In the genomic region with DNA sequence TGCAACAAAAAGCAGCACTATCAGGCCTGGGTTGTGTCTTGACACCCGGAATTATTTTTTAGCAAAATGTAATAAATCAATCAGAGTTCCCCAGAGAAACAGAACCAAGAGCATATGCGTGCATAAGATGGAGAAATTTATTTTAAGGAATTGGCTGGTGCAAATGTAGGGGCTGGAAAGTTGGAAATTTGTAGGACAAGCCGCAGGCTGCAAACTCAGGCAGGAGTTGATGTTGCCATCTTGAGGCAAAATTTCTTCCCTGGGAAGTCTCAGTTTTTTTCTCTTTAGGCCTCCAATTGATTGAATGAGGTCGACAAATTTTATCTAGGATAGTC, we compare ENCODE assay signal across 1 cellular context.
TF ChIP-seq lines count a peak whose summit lies in the region.

No MANE protein-coding gene starts in this region.

TF ChIP-seq in GM23338, 12 proteins besides CTCF, POLR2A, EP300 and RAD21 (continued from another document):
- TF ChIP-seq, protein P1, sequence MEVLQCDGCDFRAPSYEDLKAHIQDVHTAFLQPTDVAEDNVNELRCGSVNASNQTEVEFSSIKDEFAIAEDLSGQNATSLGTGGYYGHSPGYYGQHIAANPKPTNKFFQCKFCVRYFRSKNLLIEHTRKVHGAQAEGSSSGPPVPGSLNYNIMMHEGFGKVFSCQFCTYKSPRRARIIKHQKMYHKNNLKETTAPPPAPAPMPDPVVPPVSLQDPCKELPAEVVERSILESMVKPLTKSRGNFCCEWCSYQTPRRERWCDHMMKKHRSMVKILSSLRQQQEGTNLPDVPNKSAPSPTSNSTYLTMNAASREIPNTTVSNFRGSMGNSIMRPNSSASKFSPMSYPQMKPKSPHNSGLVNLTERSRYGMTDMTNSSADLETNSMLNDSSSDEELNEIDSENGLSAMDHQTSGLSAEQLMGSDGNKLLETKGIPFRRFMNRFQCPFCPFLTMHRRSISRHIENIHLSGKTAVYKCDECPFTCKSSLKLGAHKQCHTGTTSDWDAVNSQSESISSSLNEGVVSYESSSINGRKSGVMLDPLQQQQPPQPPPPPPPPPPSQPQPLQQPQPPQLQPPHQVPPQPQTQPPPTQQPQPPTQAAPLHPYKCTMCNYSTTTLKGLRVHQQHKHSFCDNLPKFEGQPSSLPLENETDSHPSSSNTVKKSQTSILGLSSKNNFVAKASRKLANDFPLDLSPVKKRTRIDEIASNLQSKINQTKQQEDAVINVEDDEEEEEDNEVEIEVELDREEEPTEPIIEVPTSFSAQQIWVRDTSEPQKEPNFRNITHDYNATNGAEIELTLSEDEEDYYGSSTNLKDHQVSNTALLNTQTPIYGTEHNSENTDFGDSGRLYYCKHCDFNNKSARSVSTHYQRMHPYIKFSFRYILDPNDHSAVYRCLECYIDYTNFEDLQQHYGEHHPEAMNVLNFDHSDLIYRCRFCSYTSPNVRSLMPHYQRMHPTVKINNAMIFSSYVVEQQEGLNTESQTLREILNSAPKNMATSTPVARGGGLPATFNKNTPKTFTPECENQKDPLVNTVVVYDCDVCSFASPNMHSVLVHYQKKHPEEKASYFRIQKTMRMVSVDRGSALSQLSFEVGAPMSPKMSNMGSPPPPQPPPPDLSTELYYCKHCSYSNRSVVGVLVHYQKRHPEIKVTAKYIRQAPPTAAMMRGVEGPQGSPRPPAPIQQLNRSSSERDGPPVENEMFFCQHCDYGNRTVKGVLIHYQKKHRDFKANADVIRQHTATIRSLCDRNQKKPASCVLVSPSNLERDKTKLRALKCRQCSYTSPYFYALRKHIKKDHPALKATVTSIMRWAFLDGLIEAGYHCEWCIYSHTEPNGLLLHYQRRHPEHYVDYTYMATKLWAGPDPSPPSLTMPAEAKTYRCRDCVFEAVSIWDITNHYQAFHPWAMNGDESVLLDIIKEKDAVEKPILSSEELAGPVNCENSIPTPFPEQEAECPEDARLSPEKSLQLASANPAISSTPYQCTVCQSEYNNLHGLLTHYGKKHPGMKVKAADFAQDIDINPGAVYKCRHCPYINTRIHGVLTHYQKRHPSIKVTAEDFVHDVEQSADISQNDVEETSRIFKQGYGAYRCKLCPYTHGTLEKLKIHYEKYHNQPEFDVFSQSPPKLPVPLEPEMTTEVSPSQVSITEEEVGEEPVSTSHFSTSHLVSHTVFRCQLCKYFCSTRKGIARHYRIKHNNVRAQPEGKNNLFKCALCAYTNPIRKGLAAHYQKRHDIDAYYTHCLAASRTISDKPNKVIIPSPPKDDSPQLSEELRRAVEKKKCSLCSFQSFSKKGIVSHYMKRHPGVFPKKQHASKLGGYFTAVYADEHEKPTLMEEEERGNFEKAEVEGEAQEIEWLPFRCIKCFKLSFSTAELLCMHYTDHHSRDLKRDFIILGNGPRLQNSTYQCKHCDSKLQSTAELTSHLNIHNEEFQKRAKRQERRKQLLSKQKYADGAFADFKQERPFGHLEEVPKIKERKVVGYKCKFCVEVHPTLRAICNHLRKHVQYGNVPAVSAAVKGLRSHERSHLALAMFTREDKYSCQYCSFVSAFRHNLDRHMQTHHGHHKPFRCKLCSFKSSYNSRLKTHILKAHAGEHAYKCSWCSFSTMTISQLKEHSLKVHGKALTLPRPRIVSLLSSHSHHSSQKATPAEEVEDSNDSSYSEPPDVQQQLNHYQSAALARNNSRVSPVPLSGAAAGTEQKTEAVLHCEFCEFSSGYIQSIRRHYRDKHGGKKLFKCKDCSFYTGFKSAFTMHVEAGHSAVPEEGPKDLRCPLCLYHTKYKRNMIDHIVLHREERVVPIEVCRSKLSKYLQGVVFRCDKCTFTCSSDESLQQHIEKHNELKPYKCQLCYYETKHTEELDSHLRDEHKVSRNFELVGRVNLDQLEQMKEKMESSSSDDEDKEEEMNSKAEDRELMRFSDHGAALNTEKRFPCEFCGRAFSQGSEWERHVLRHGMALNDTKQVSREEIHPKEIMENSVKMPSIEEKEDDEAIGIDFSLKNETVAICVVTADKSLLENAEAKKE (CRISPR knock-in tag; IDR thresholded peaks at IDR 0.05): no peak
